ENCODE assay signal across 9 cellular contexts in the genomic region with DNA sequence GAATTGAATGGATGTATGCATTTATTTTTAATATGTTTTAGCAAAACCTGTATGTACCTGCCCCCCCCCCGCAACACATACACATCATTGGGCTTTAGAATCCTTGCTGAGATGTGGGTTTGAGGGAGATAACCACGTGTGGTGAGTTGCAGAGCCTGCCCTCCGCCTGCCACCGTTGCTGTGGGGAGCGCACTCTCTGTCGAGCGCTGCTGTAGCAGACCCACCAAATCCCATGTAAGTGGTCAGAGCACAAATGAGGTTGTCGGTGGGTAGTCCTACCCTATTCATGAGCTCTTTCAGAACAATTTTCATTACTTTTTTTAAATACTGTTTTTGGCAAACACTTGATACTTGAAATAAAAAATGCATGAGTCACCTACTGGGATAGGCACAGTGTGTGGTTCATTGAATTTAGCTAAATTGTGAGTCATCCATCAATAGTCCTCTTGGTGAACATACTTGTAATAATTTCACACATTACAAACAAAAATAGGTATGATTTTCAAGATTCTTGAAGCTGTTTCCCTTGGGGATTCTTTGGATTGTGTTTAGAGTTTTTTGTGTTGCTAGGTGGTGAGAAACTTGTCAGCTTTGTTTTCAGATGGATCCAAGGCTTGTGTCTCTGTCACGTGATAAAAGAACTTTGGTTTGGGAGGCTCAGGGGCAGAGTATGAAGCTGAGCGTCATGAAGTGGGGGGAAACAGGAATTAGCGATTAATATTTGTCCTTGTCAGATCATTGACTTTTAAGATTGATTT.
A peak's percentile ranks its signal among the peaks of the same experiment; 100 is the strongest.
DNase-seq lines count a peak whose midpoint lies in the region; ATAC-seq and TF ChIP-seq lines count a peak whose summit lies in the region.
"Had no signal": no experiment of that assay in that cellular context is flagged by ENCODE, and none has a peak within 500 bp of the region (broad histone marks: within the 10 kb centered on the region; RNA-seq: fewer than 3 reads in every experiment).

No MANE protein-coding gene starts in this region.

- no peaks in the 10 kb centered on the region for H3K9me3 Mint-ChIP-seq in activated naive CD4-positive, alpha-beta T cell treated with anti-CD3 and anti-CD28 coated beads, Interleukin-2, amount 10 ng/mL, durations not matched to agents 7 days and 5 days
- H3K9me3 Mint-ChIP-seq: nephron had no signal

- H3K4me3 Mint-ChIP-seq in activated naive CD4-positive, alpha-beta T cell treated with anti-CD3 and anti-CD28 coated beads, Interleukin-2, amount 10 ng/mL, durations not matched to agents 7 days and 5 days, result no peak overlapping the region
- H3K4me3 Mint-ChIP-seq: nephron had no signal

- H3K9me3 ChIP-seq in HCT116 (ENCODE audit: control insufficient read depth in 1 of 2, insufficient read depth in 1 of 2, low read depth in 1 of 2, low read length in 2 of 2) (no peaks in the 10 kb centered on the region), left lung (no peaks in the 10 kb centered on the region)

- peak overlapping the region; percentile 71 for H2AFZ ChIP-seq in HCT116 (ENCODE audit: low read depth, low read length, poor library complexity, severe bottlenecking)

- no peaks in the 10 kb centered on the region for H3K9me2 ChIP-seq in HCT116 (ENCODE audit: insufficient read depth)

- DNase-seq in BJ (ENCODE audit: low read depth) (peak; percentile 36), HCT116 (ENCODE audit: low read depth, low spot score) (no peak), SK-MEL-5 (ENCODE audit: low read depth, low spot score) (peak; percentile 5), left lung (peak in 1 of 2 donors; percentile 41), T-helper 2 cell (no peak), NOMO-1 treated with dmso at 0.1 percent for 144 hours (lab: John Stamatoyannopoulos, UW; ENCODE audit: unreplicated experiment) (no peak)
- DNase-seq in activated naive CD4-positive, alpha-beta T cell treated with anti-CD3 and anti-CD28 coated beads, Interleukin-2, amount 10 ng/mL, durations not matched to agents 7 days and 5 days, result no peak
- DNase-seq in stimulated activated CD4-positive, alpha-beta T cell treated with anti-CD3 and anti-CD28 coated beads, Interleukin-2, amount 100 ng/mL, for 24 hours, result no peak

- no peak overlapping the region for H3K27ac Mint-ChIP-seq in activated naive CD4-positive, alpha-beta T cell treated with anti-CD3 and anti-CD28 coated beads, Interleukin-2, amount 10 ng/mL, durations not matched to agents 7 days and 5 days

- no peak for TF ChIP-seq POLR2A in HCT116 (IDR thresholded peaks at IDR 0.05; ENCODE audit: borderline replicate concordance, extremely low read depth, insufficient read depth, insufficient read length)

- no peak overlapping the region for H3K4me3 ChIP-seq in BJ (ENCODE audit: low read depth, low read length)
- H3K4me3 ChIP-seq in HCT116 (replicated peaks in 1 of 2; ENCODE audit: low read depth in 1 of 2, low read length in 2 of 2), result no peak overlapping the region
- H3K4me3 ChIP-seq in left lung, result no peak overlapping the region

- H3K27ac ChIP-seq in HCT116 (ENCODE audit: low read depth, low read length), result no peak overlapping the region
- peak overlapping the region; percentile 51 to 64 for H3K27ac ChIP-seq in left lung

- in situ Hi-C loops in SK-MEL-5 (cut with HindIII; ENCODE audit: low pct_unique_long_range_greater_than_20kb, low sequenced_read_pairs), result no loop called here

- RAD21 ChIA-PET in HCT116 (lab: Charles Lee; ENCODE audit: low non-redundant PET in 1 of 2, low total read pairs in 2 of 2, uncharacterized antibody in 2 of 2, unreplicated experiment in 2 of 2), result interaction anchor here (1.2 to 2.1 kb wide), 5 partner anchors 115 to 873 kb away, joined by 3 to 8 read pairs (median 6); no protein-coding TSS in a partner anchor

- H3K36me3 ChIP-seq in BJ (ENCODE audit: control insufficient read depth, insufficient read depth, low read length) (no peaks in the 10 kb centered on the region), HCT116 (ENCODE audit: control insufficient read depth in 1 of 2, insufficient read depth in 2 of 2, low read length in 2 of 2) (no peaks in the 10 kb centered on the region), left lung (no peaks in the 10 kb centered on the region)

- peaks cover 26% of the 10 kb centered on the region for H3K27me3 Mint-ChIP-seq in activated naive CD4-positive, alpha-beta T cell treated with anti-CD3 and anti-CD28 coated beads, Interleukin-2, amount 10 ng/mL, durations not matched to agents 7 days and 5 days

- peak; percentile 67 for ATAC-seq in HCT116
- ATAC-seq in left lung, result peak; percentile 54

- POLR2A ChIA-PET in BJ (lab: Charles Lee) (interaction anchor here (0.6 kb wide), 1 partner anchor 267 kb away, joined by 3 read pairs; no protein-coding TSS in a partner anchor), HCT116 (lab: Charles Lee) (interaction anchor here (1.5 kb wide), 1 partner anchor 485 kb away, joined by 4 read pairs; no protein-coding TSS in a partner anchor)

- no peak overlapping the region for H3K9ac ChIP-seq in HCT116 (ENCODE audit: low read length)

- H3K4me1 ChIP-seq in HCT116 (ENCODE audit: control insufficient read depth in 1 of 2, insufficient read depth in 2 of 2, low read length in 2 of 2) (peaks cover 12 to 17% of the 10 kb centered on the region in 2 experiments), left lung (no peaks in the 10 kb centered on the region)

- intact Hi-C loops in HCT116 (cut with micrococcal nuclease) (loop anchor here (2.0 kb wide), 1 partner anchor 188 kb away; no protein-coding TSS in a partner anchor), left lung (cut with DNase I) (no loop called here)

- BruUV-seq in HCT116 (replicated peaks; lab: Mats Ljungman, UMichigan), result no TSS peak

- CTCF ChIA-PET in BJ (lab: Yijun Ruan, JAX), result interaction anchor here (0.7 to 6.0 kb wide), 21 partner anchors 8 to 529 kb away, joined by 3 to 92 read pairs (median 4); a partner anchor contains a TSS
- CTCF ChIA-PET in HCT116 (lab: Charles Lee), result interaction anchor here (0.6 to 3.7 kb wide), 44 partner anchors 8 to 1081 kb away, joined by 3 to 62 read pairs (median 6); no protein-coding TSS in a partner anchor
- CTCF ChIA-PET in activated naive CD4-positive, alpha-beta T cell treated with anti-CD3 and anti-CD28 coated beads, Interleukin-2, amount 10 ng/mL, durations not matched to agents 7 days and 5 days (lab: Charles Lee), result interaction anchor here (0.8 to 8.9 kb wide), 21 partner anchors 9 to 489 kb away, joined by 3 to 118 read pairs (median 6); no protein-coding TSS in a partner anchor

- H3K27me3 ChIP-seq in BJ (ENCODE audit: control insufficient read depth, insufficient read depth, low read length) (no peaks in the 10 kb centered on the region), HCT116 (ENCODE audit: insufficient read depth, low read length) (no peaks in the 10 kb centered on the region), left lung (peaks cover 0 to 9% of the 10 kb centered on the region in 2 donors)

- no peaks in the 10 kb centered on the region for H3K36me3 Mint-ChIP-seq in activated naive CD4-positive, alpha-beta T cell treated with anti-CD3 and anti-CD28 coated beads, Interleukin-2, amount 10 ng/mL, durations not matched to agents 7 days and 5 days

- TF ChIP-seq CTCF in BJ (IDR thresholded peaks at IDR 0.05; ENCODE audit: insufficient read depth, low read depth, low read length), result no peak
- no peak for TF ChIP-seq CTCF in HCT116 (IDR thresholded peaks at IDR 0.05 in 2 of 3, conservative IDR thresholded peaks at IDR 0.05 in 1 of 3; ENCODE audit: borderline replicate concordance in 1 of 3, insufficient read depth in 1 of 3, low read depth in 2 of 3, low read length in 2 of 3)
- no peak for TF ChIP-seq CTCF in left lung (IDR thresholded peaks at IDR 0.05)

- H3K4me2 ChIP-seq in HCT116 (ENCODE audit: low read length), result peak overlapping the region; percentile 43

- no peaks in the 10 kb centered on the region for H4K20me1 ChIP-seq in HCT116 (ENCODE audit: insufficient read depth)

- TF ChIP-seq RAD21 in HCT116 (IDR thresholded peaks at IDR 0.05; ENCODE audit: low read depth), result no peak

- H3K4me1 Mint-ChIP-seq in activated naive CD4-positive, alpha-beta T cell treated with anti-CD3 and anti-CD28 coated beads, Interleukin-2, amount 10 ng/mL, durations not matched to agents 7 days and 5 days, result no peaks in the 10 kb centered on the region
- H3K4me1 Mint-ChIP-seq: nephron had no signal

- no peaks in the 10 kb centered on the region for H3K79me2 ChIP-seq in HCT116 (ENCODE audit: insufficient read depth, low read length)

TF ChIP-seq in HCT116, 20 proteins besides CTCF, POLR2A, EP300 and RAD21:
- TF ChIP-seq JUND (IDR thresholded peaks at IDR 0.05), result no peak
- no peak for TF ChIP-seq ZNF274 (IDR thresholded peaks at IDR 0.05; ENCODE audit: low read depth, low read length)
- no peak for TF ChIP-seq YY1 (IDR thresholded peaks at IDR 0.05; ENCODE audit: extremely low read depth, insufficient replicate concordance, low read depth, low read length)
- peak; percentile 15; the same call in 1 of the 2 replicates for TF ChIP-seq FOSL1 (IDR thresholded peaks at IDR 0.05; ENCODE audit: low read depth)
- no peak for TF ChIP-seq SP1 (IDR thresholded peaks at IDR 0.05; ENCODE audit: low read depth)

Comparison
In these comparisons a context has a peak if more than half of its experiments do, and no peak if none do; other contexts are left out.
1. DNase-seq: peak in BJ (single experiment) and SK-MEL-5 (single experiment); none in HCT116 (single experiment), T-helper 2 cell (0 of 5), activated naive CD4-positive, alpha-beta T cell treated with anti-CD3 and anti-CD28 coated beads, Interleukin-2, amount 10 ng/mL, durations not matched to agents 7 days and 5 days (single experiment), NOMO-1 treated with dmso at 0.1 percent for 144 hours (single experiment) and stimulated activated CD4-positive, alpha-beta T cell treated with anti-CD3 and anti-CD28 coated beads, Interleukin-2, amount 100 ng/mL, for 24 hours (0 of 2).